In the genomic region with DNA sequence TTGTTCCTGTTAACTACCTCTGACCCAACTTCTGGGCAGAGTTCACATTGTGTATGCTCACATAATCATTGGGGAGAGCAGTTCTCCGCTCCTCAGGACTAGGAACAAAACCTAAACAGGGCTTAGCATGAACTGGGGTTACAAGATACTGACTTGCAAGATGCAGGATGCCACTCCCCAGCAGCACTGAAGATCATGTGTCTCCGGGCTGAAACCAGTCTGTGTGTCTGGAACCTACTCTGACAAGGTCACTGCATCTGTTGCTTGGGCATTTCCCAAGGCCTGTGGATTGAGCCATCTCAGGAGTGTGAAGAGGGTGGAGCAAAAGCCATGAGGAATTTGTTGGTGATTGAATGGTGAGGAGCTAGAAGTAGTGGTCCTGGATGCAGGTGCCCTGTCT, we compare ENCODE assay signal across 1 cellular context.
TF ChIP-seq lines count a peak whose summit lies in the region.

No MANE protein-coding gene starts in this region.

TF ChIP-seq in SK-N-SH, 30 proteins besides CTCF, POLR2A, EP300 and RAD21 (continued from another document):
- TF ChIP-seq, protein P1, sequence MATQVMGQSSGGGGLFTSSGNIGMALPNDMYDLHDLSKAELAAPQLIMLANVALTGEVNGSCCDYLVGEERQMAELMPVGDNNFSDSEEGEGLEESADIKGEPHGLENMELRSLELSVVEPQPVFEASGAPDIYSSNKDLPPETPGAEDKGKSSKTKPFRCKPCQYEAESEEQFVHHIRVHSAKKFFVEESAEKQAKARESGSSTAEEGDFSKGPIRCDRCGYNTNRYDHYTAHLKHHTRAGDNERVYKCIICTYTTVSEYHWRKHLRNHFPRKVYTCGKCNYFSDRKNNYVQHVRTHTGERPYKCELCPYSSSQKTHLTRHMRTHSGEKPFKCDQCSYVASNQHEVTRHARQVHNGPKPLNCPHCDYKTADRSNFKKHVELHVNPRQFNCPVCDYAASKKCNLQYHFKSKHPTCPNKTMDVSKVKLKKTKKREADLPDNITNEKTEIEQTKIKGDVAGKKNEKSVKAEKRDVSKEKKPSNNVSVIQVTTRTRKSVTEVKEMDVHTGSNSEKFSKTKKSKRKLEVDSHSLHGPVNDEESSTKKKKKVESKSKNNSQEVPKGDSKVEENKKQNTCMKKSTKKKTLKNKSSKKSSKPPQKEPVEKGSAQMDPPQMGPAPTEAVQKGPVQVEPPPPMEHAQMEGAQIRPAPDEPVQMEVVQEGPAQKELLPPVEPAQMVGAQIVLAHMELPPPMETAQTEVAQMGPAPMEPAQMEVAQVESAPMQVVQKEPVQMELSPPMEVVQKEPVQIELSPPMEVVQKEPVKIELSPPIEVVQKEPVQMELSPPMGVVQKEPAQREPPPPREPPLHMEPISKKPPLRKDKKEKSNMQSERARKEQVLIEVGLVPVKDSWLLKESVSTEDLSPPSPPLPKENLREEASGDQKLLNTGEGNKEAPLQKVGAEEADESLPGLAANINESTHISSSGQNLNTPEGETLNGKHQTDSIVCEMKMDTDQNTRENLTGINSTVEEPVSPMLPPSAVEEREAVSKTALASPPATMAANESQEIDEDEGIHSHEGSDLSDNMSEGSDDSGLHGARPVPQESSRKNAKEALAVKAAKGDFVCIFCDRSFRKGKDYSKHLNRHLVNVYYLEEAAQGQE (IDR thresholded peaks at IDR 0.05; ENCODE audit: low read depth, low read length), result no peak
- TF ChIP-seq RFX5 (IDR thresholded peaks at IDR 0.05; ENCODE audit: low read length) (no peak), JUND (IDR thresholded peaks at IDR 0.05) (no peak), CHD2 (IDR thresholded peaks at IDR 0.05; ENCODE audit: low read length, partially characterized antibody) (no peak), GATA2 (CRISPR knock-in tag; IDR thresholded peaks at IDR 0.05) (no peak), MEF2A (IDR thresholded peaks at IDR 0.05; ENCODE audit: borderline replicate concordance, low read depth) (no peak), SIN3A (IDR thresholded peaks at IDR 0.05; ENCODE audit: borderline replicate concordance, low read depth, low read length) (no peak), SMC3 (IDR thresholded peaks at IDR 0.05; ENCODE audit: low read depth, low read length) (no peak)
